Comparison of ENCODE assay signal across 8 cellular contexts in the genomic region with DNA sequence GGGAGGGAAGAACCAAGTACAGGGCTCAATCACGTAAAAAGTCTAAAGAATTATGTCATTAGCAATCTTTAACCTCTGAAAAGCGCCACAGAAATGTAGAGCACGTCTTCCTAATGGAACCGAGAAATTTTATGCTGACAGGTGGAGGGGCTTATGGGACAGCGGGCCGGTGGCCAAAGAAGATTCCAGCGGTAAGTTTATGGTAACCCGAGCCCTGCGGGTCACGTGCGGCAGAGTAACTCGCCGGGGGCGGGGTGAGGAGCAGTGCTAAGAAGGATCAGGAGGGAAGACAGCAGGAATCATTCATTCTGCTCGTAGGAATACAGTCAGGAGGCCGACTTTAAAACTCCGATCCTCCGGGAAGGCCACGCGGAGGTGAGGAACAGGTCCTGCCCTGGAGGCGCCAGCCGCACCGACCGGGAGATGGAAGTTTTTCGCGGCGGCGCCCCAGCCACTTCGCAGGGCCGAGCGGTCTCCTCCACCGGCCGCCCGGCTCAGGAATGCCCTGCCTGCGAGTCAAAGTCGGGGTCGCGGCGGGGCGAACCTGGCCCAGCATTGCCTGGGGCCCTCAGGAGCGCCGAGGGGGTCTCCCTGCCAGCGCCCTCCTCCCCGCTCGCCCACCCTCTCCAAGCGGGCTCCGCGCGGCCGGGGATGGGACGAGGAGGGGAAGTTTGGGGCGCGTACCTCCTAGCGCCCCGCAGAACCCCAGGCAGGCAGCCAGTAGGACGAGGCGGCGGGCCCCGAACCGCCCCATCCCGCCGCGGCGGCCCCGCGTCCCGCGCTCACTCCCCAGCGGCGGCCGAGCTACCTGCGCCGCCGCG.
A peak's percentile ranks its signal among the peaks of the same experiment; 100 is the strongest.
DNase-seq lines count a peak whose midpoint lies in the region; ATAC-seq and TF ChIP-seq lines count a peak whose summit lies in the region.

No MANE protein-coding gene starts in this region.

- no peaks in the 10 kb centered on the region for H3K4me1 ChIP-seq in CD8-positive, alpha-beta memory T cell (ENCODE audit: insufficient read depth, low read length)

- no peak overlapping the region for H3K27ac ChIP-seq in CD8-positive, alpha-beta memory T cell (ENCODE audit: low read depth, low read length)

- H3K27me3 ChIP-seq in CD8-positive, alpha-beta memory T cell (ENCODE audit: insufficient read depth, low read length, poor library complexity, severe bottlenecking), result peaks cover 8% of the 10 kb centered on the region

- peak in 1 of 5 donors; percentile 4 for DNase-seq in CD8-positive, alpha-beta memory T cell
- DNase-seq in T-cell (peak in 4 of 34 experiments; percentile 1 to 13 (median 6)), fibroblast of villous mesenchyme (ENCODE audit: low read depth) (peak; percentile 58), NCI-H2029 treated with DMSO at 0.1 percent for 48 hours (lab: John Stamatoyannopoulos, UW) (no peak), cerebellar cortex (ENCODE audit: low spot score) (no peak)

- H3K27me3 Mint-ChIP-seq in CD8-positive, alpha-beta memory T cell, result peaks cover 26 to 68% of the 10 kb centered on the region in 2 donors
- H3K27me3 Mint-ChIP-seq in T-cell, result peaks cover 54 to 64% of the 10 kb centered on the region in 2 donors
- H3K27me3 Mint-ChIP-seq in nephron (ENCODE audit: low read depth), result peaks cover 32% of the 10 kb centered on the region

- no peaks in the 10 kb centered on the region for H3K36me3 ChIP-seq in CD8-positive, alpha-beta memory T cell (ENCODE audit: insufficient read depth, low read length)

- no peaks in the 10 kb centered on the region for H3K9me3 Mint-ChIP-seq in CD8-positive, alpha-beta memory T cell
- H3K9me3 Mint-ChIP-seq in T-cell, result peaks cover 0 to 2% (median 0%) of the 10 kb centered on the region in 3 donors
- H3K9me3 Mint-ChIP-seq in nephron, result no peaks in the 10 kb centered on the region

- CTCF ChIA-PET in CD8-positive, alpha-beta memory T cell (lab: Charles Lee), result no interaction called here
- CTCF ChIA-PET in T-cell (lab: Charles Lee), result no interaction called here

- peak overlapping the region in 6 of 7 donors; percentile 48 to 80 (median 70) for H3K4me3 Mint-ChIP-seq in CD8-positive, alpha-beta memory T cell
- H3K4me3 Mint-ChIP-seq in T-cell (peak overlapping the region; percentile 70 to 87 (median 78)), nephron (peak overlapping the region; percentile 86 to 90 (median 88))

- no peak overlapping the region for H3K4me3 ChIP-seq in CD8-positive, alpha-beta memory T cell (ENCODE audit: low read length)
- peak overlapping the region; percentile 44 for H3K4me3 ChIP-seq in fibroblast of villous mesenchyme (ENCODE audit: low read depth, low read length)

- TF ChIP-seq CTCF in fibroblast of villous mesenchyme (IDR thresholded peaks at IDR 0.05; ENCODE audit: insufficient read depth, low read depth, low read length), result no peak
- no peak for TF ChIP-seq CTCF in nephron (IDR thresholded peaks at IDR 0.05; ENCODE audit: unreplicated experiment in 3 of 3)

- ATAC-seq in T-cell (replicated peaks in 1 of 4) (peak; percentile 51 to 68 (median 60)), HG02588 (IDR thresholded peaks at IDR 0.05; ENCODE audit: unreplicated experiment) (no peak), HG03439 (IDR thresholded peaks at IDR 0.05; ENCODE audit: unreplicated experiment) (no peak)

- H3K4me1 Mint-ChIP-seq in CD8-positive, alpha-beta memory T cell, result peaks cover 11 to 23% (median 16%) of the 10 kb centered on the region in 3 donors
- peaks cover 6 to 15% (median 8%) of the 10 kb centered on the region in 3 donors for H3K4me1 Mint-ChIP-seq in T-cell
- peaks cover 41% of the 10 kb centered on the region for H3K4me1 Mint-ChIP-seq in nephron

- POLR2A ChIA-PET in CD8-positive, alpha-beta memory T cell (lab: Charles Lee), result interaction anchor here (0.6 kb wide), 2 partner anchors 181 to 290 kb away, joined by 3 to 7 read pairs; no protein-coding TSS in a partner anchor
- POLR2A ChIA-PET in T-cell (lab: Charles Lee), result no interaction called here

- H3K36me3 Mint-ChIP-seq in CD8-positive, alpha-beta memory T cell, result peaks cover 0 to 6% (median 3%) of the 10 kb centered on the region in 3 donors
- peaks cover 4% of the 10 kb centered on the region for H3K36me3 Mint-ChIP-seq in T-cell
- H3K36me3 Mint-ChIP-seq in nephron (ENCODE audit: low read depth), result no peaks in the 10 kb centered on the region

- H3K27ac Mint-ChIP-seq in CD8-positive, alpha-beta memory T cell, result no peak overlapping the region
- H3K27ac Mint-ChIP-seq in T-cell (no peak overlapping the region), nephron (peak overlapping the region; percentile 61 to 78 (median 74))

- no peaks in the 10 kb centered on the region for H3K9me3 ChIP-seq in CD8-positive, alpha-beta memory T cell (ENCODE audit: low read length)

Comparison
In these comparisons a context has a peak if more than half of its experiments do, and no peak if none do; other contexts are left out.
1. H3K27ac Mint-ChIP-seq: peak in nephron (3 of 3); none in CD8-positive, alpha-beta memory T cell (0 of 8) and T-cell (0 of 2).
2. ATAC-seq: peak in T-cell (4 of 4); none in HG02588 (single experiment) and HG03439 (single experiment).
3. Peak in every context shown above with its lines, with median percentiles within 50 percentile points of each other: H3K4me3 Mint-ChIP-seq.